ENCODE assay signal across 17 cellular contexts in genomic region chr17:81941484-81942166, GRCh38. TPM values are rescaled to one million over a fixed set of nuclear protein-coding genes. Genes with fewer than 3 reads are reported as not detected.
A peak's percentile ranks its signal among the peaks of the same experiment; 100 is the strongest.
DNase-seq lines count a peak whose midpoint lies in the region; ATAC-seq and TF ChIP-seq lines count a peak whose summit lies in the region.
"Had no signal": no experiment of that assay in that cellular context is flagged by ENCODE, and none has a peak within 500 bp of the region (broad histone marks: within the 10 kb centered on the region; RNA-seq: fewer than 3 reads in every experiment).

No MANE protein-coding gene starts in this region.

- H3K9me2 ChIP-seq in Karpas-422 (replicated peaks; ENCODE audit: insufficient read depth, low read length), result no peaks in the 10 kb centered on the region

- H3K9ac ChIP-seq in Karpas-422 (ENCODE audit: low read length) (no peak overlapping the region), iPS-15b (ENCODE audit: low read depth, low read length) (no peak overlapping the region)

- no peak overlapping the region for H3K4me2 ChIP-seq in Karpas-422 (ENCODE audit: low read depth, low read length, poor library complexity, severe bottlenecking)

- no peak for TF ChIP-seq CTCF in BE2C (IDR thresholded peaks at IDR 0.05; ENCODE audit: low read depth, low read length)

- ATAC-seq in HG02870 (IDR thresholded peaks at IDR 0.05; ENCODE audit: unreplicated experiment) (no peak), GM18909 (IDR thresholded peaks at IDR 0.05; ENCODE audit: poor library complexity, unreplicated experiment) (no peak)
- ATAC-seq: esophagus mucosa, PC-3 had no signal

- no peaks in the 10 kb centered on the region for H4K20me1 ChIP-seq in Karpas-422 (ENCODE audit: insufficient read depth, low read depth, low read length)

- H3K36me3 ChIP-seq in BE2C (no peaks in the 10 kb centered on the region), Karpas-422 (ENCODE audit: insufficient read depth, low read length) (no peaks in the 10 kb centered on the region), iPS-15b (ENCODE audit: control insufficient read depth, insufficient read depth, low read length) (no peaks in the 10 kb centered on the region)

- H3K4me3 ChIP-seq in BE2C (ENCODE audit: low read depth, low read length) (no peak overlapping the region), Karpas-422 (ENCODE audit: low read length) (peak overlapping the region; percentile 15; the same call in 1 of the 2 replicates), iPS-15b (ENCODE audit: low read depth, low read length) (peak overlapping the region; percentile 8)

- DNase-seq in BE2C (peak; percentile 15), Karpas-422 (peak; percentile 59), A172 (ENCODE audit: low spot score) (no peak)
- DNase-seq in activated naive CD4-positive, alpha-beta T cell treated with anti-CD3 and anti-CD28 coated beads, Interleukin-2, amount 50 U/mL, for 16 hours, result no peak
- DNase-seq: activated CD4-positive, alpha-beta T cell treated with anti-CD3 and anti-CD28 coated beads, Interleukin-2, amount 50 U/mL, for 48 hours; DMS79 treated with DMSO at 0.1 percent for 48 hours; immature natural killer cell; NCI-H1436 treated with DMSO at 0.1 percent for 48 hours; PC-3; T-helper 2 cell had no signal

- no peaks in the 10 kb centered on the region for H3K79me2 ChIP-seq in Karpas-422 (ENCODE audit: low read length)

- H3K4me1 ChIP-seq in BE2C, result no peaks in the 10 kb centered on the region
- H3K4me1 ChIP-seq in Karpas-422 (ENCODE audit: low read length), result peaks cover 11% of the 10 kb centered on the region
- no peaks in the 10 kb centered on the region for H3K4me1 ChIP-seq in iPS-15b (ENCODE audit: control insufficient read depth, insufficient read depth, low read length)

- H3K27me3 ChIP-seq in BE2C (no peaks in the 10 kb centered on the region), Karpas-422 (ENCODE audit: low read length) (no peaks in the 10 kb centered on the region), iPS-15b (ENCODE audit: control insufficient read depth, insufficient read depth, low read length) (peaks cover 4% of the 10 kb centered on the region)

- H2AFZ ChIP-seq in Karpas-422 (ENCODE audit: low read length), result no peak overlapping the region

- no peaks in the 10 kb centered on the region for H3K9me3 ChIP-seq in BE2C
- H3K9me3 ChIP-seq in Karpas-422 (ENCODE audit: low read length), result no peaks in the 10 kb centered on the region
- no peaks in the 10 kb centered on the region for H3K9me3 ChIP-seq in iPS-15b (ENCODE audit: control insufficient read depth, insufficient read depth, low read length)

- H3K27ac ChIP-seq in Karpas-422 (ENCODE audit: low read length) (no peak overlapping the region), angular gyrus (ENCODE audit: low read depth, low read length) (peak overlapping the region; percentile 50)

RNA-seq across cellular contexts. Expression of gene PYCR1, which starts 4.5 kb away (rescaled TPM):
- polyA plus RNA-seq in BE2C (2012; ENCODE audit: insufficient read depth, insufficient read length, low read depth), result 287 TPM
- not detected in 2 replicates for total RNA-seq in Karpas-422 (2014; rRNA removed; shearing (Covaris generic); ENCODE audit: low replicate concordance)
- 70.2 and 84.1 TPM in 2 replicates for total RNA-seq in A172 (2014; rRNA removed; shearing (Covaris generic))

RNA-seq across cellular contexts. Expression of gene MYADML2, which starts 5.4 kb away (rescaled TPM):
- 1.8 TPM for polyA plus RNA-seq in BE2C (2012; ENCODE audit: insufficient read depth, insufficient read length, low read depth)
- total RNA-seq in Karpas-422 (2014; rRNA removed; shearing (Covaris generic); ENCODE audit: low replicate concordance), result not detected in 2 replicates
- not detected in 2 replicates for total RNA-seq in A172 (2014; rRNA removed; shearing (Covaris generic))
- total RNA-seq: esophagus mucosa, mononuclear cell, PC-3, pulmonary artery endothelial cell had no signal
- polyA plus RNA-seq: immature natural killer cell had no signal

RNA-seq across cellular contexts. Expression of gene MAFG, which starts 14.1 kb away (rescaled TPM):
- 43.3 TPM for polyA plus RNA-seq in BE2C (2012; ENCODE audit: insufficient read depth, insufficient read length, low read depth)
- 10.9 and 14.9 TPM in 2 replicates for total RNA-seq in Karpas-422 (2014; rRNA removed; shearing (Covaris generic); ENCODE audit: low replicate concordance)
- 30.1 and 37.6 TPM in 2 replicates for total RNA-seq in A172 (2014; rRNA removed; shearing (Covaris generic))

RNA-seq across cellular contexts. Expression of gene NOTUM, which starts 19.4 kb away (rescaled TPM):
- 6.0 TPM for polyA plus RNA-seq in BE2C (2012; ENCODE audit: insufficient read depth, insufficient read length, low read depth)
- not detected in 2 replicates for total RNA-seq in Karpas-422 (2014; rRNA removed; shearing (Covaris generic); ENCODE audit: low replicate concordance)
- total RNA-seq in A172 (2014; rRNA removed; shearing (Covaris generic)), result 0.14 and 1.9 TPM in 2 replicates
- total RNA-seq: esophagus mucosa, mononuclear cell, PC-3 had no signal
- polyA plus RNA-seq: immature natural killer cell had no signal

RNA-seq across cellular contexts. Expression of gene SIRT7, which starts 23.6 kb away (rescaled TPM):
- polyA plus RNA-seq in BE2C (2012; ENCODE audit: insufficient read depth, insufficient read length, low read depth), result 61.1 TPM
- 19.6 and 33.7 TPM in 2 replicates for total RNA-seq in Karpas-422 (2014; rRNA removed; shearing (Covaris generic); ENCODE audit: low replicate concordance)
- total RNA-seq in A172 (2014; rRNA removed; shearing (Covaris generic)), result 34.9 and 47.0 TPM in 2 replicates

Comparison
In these comparisons a context has a peak if more than half of its experiments do, and no peak if none do; other contexts are left out.
1. DNase-seq: peak in BE2C (single experiment) and Karpas-422 (single experiment); none in activated naive CD4-positive, alpha-beta T cell treated with anti-CD3 and anti-CD28 coated beads, Interleukin-2, amount 50 U/mL, for 16 hours (single experiment) and A172 (single experiment).
2. RNA of gene PYCR1, which starts 4.5 kb away (total RNA-seq): 70.2 to 84.1 TPM in A172; not detected in Karpas-422; every median in the first group is over 10 times any median in the second.